In genomic region chr1:68745006-68745405, GRCh38 we compare ENCODE assay signal across 30 cellular contexts.
DNase-seq lines count a peak whose midpoint lies in the region; ATAC-seq and TF ChIP-seq lines count a peak whose summit lies in the region.
"Had no signal": no experiment of that assay in that cellular context is flagged by ENCODE, and none has a peak within 500 bp of the region (broad histone marks: within the 10 kb centered on the region; RNA-seq: fewer than 3 reads in every experiment).

No MANE protein-coding gene starts in this region.

- H3K4me1 Mint-ChIP-seq in GM23338: no peaks in the 10 kb centered on the region
- H3K4me1 Mint-ChIP-seq: activated CD8-positive, alpha-beta memory T cell treated with anti-CD3 and anti-CD28 coated beads, Interleukin-2, amount 10 ng/mL, durations not matched to agents 7 days and 5 days; activated naive CD8-positive, alpha-beta T cell treated with anti-CD3 and anti-CD28 coated beads, Interleukin-2, amount 50 U/mL, for 24 hours; central memory CD8-positive, alpha-beta T cell; IgD-negative memory B cell; natural killer cell; T-helper 17 cell had no signal

- H3F3A ChIP-seq in GM23338 (replicated peaks; ENCODE audit: low read depth): no peaks in the 10 kb centered on the region

- H4K20me1 ChIP-seq in GM23338 (replicated peaks; ENCODE audit: insufficient read depth): no peaks in the 10 kb centered on the region

- TF ChIP-seq POLR2A in Peyer's patch (IDR thresholded peaks at IDR 0.05): no peak

- peaks cover 34% of the 10 kb centered on the region for H3K9me3 Mint-ChIP-seq in GM23338

- H3K4me3 ChIP-seq in A673 (ENCODE audit: low read depth, low read length, poor library complexity, severe bottlenecking): no peak overlapping the region
- no peak overlapping the region for H3K4me3 ChIP-seq in GM23338
- H3K4me3 ChIP-seq in Peyer's patch: no peak overlapping the region
- H3K4me3 ChIP-seq: gastrocnemius medialis, hepatocyte, mucosa of descending colon had no signal

- CTCF ChIA-PET in A673 (lab: Charles Lee): interaction anchor here (0.7 kb wide), 1 partner anchor 383 kb away, joined by 9 read pairs; no protein-coding TSS in a partner anchor

- H3K79me2 ChIP-seq in GM23338 (replicated peaks; ENCODE audit: insufficient read depth): no peaks in the 10 kb centered on the region
- H3K79me2 ChIP-seq: hepatocyte had no signal

- no peak for TF ChIP-seq CTCF in A673 (conservative IDR thresholded peaks at IDR 0.05; ENCODE audit: low read depth, low read length)
- TF ChIP-seq CTCF in GM23338 (conservative IDR thresholded peaks at IDR 0.05; ENCODE audit: low read depth in 2 of 2): no peak
- TF ChIP-seq CTCF in Peyer's patch (IDR thresholded peaks at IDR 0.05): no peak

- intact Hi-C loops in A673 (cut with micrococcal nuclease; ENCODE audit: unreplicated experiment): no loop called here

- POLR2A ChIA-PET in A673 (lab: Charles Lee; ENCODE audit: low non-redundant PET): interaction anchor here (0.7 kb wide), 1 partner anchor 48 kb away, joined by 7 read pairs; no protein-coding TSS in a partner anchor

- H3K36me3 Mint-ChIP-seq in GM23338 (ENCODE audit: low read depth): peaks cover 20% of the 10 kb centered on the region; the same call in 2 of the 3 replicates
- H3K36me3 Mint-ChIP-seq: activated CD8-positive, alpha-beta memory T cell treated with anti-CD3 and anti-CD28 coated beads, Interleukin-2, amount 10 ng/mL, durations not matched to agents 7 days and 5 days; IgD-negative memory B cell had no signal

- H2AFZ ChIP-seq in GM23338: peak overlapping the region; percentile 59
- H2AFZ ChIP-seq: hepatocyte had no signal

- H3K27ac ChIP-seq in A673 (ENCODE audit: low read depth, low read length, poor library complexity, severe bottlenecking): peak overlapping the region; percentile 43
- H3K27ac ChIP-seq in GM23338 (ENCODE audit: low read depth): no peak overlapping the region
- peak overlapping the region in 1 of 4 donors; percentile 22 for H3K27ac ChIP-seq in Peyer's patch
- H3K27ac ChIP-seq: gastrocnemius medialis, hepatocyte had no signal

- no peaks in the 10 kb centered on the region for H3K27me3 Mint-ChIP-seq in GM23338 (ENCODE audit: insufficient read depth, low read depth, poor library complexity)
- H3K27me3 Mint-ChIP-seq: activated CD8-positive, alpha-beta memory T cell treated with anti-CD3 and anti-CD28 coated beads, Interleukin-2, amount 10 ng/mL, durations not matched to agents 7 days and 5 days; activated naive CD8-positive, alpha-beta T cell treated with anti-CD3 and anti-CD28 coated beads, Interleukin-2, amount 50 U/mL, for 24 hours; central memory CD8-positive, alpha-beta T cell; IgD-negative memory B cell; T-helper 17 cell had no signal

- no peak overlapping the region for H3K4me2 ChIP-seq in GM23338
- H3K4me2 ChIP-seq: hepatocyte had no signal

- H3K9me3 ChIP-seq in A673 (ENCODE audit: low read depth, low read length, poor library complexity, severe bottlenecking) (no peaks in the 10 kb centered on the region), Peyer's patch (peaks cover 0 to 3% (median 0%) of the 10 kb centered on the region in 4 donors)
- H3K9me3 ChIP-seq: gastrocnemius medialis had no signal

- ATAC-seq in GM23338 (no peak), HG03097 (IDR thresholded peaks at IDR 0.05; ENCODE audit: low FRiP score, unreplicated experiment) (no peak)
- ATAC-seq: activated CD4-positive, CD25-positive, alpha-beta regulatory T cell treated with anti-CD3 and anti-CD28 coated beads, Interleukin-2, amount 50 U/mL, for 24 hours; activated CD8-positive, alpha-beta memory T cell treated with anti-CD3 and anti-CD28 coated beads, Interleukin-2, amount 10 ng/mL, durations not matched to agents 7 days and 5 days; activated naive CD8-positive, alpha-beta T cell treated with anti-CD3 and anti-CD28 coated beads, Interleukin-2, amount 50 U/mL, for 24 hours; activated T-cell treated with anti-CD3 and anti-CD28 coated beads, Interleukin-2, amount 50 U/mL, for 72 hours; esophagus mucosa; gastrocnemius medialis; mucosa of descending colon; natural killer cell; T-helper 17 cell had no signal

- H3K36me3 ChIP-seq in A673 (ENCODE audit: insufficient read depth, low read length, poor library complexity, severe bottlenecking): no peaks in the 10 kb centered on the region
- no peaks in the 10 kb centered on the region for H3K36me3 ChIP-seq in GM23338 (ENCODE audit: insufficient read depth)
- no peaks in the 10 kb centered on the region for H3K36me3 ChIP-seq in Peyer's patch
- H3K36me3 ChIP-seq: gastrocnemius medialis had no signal

- H3K4me3 Mint-ChIP-seq in GM23338: no peak overlapping the region
- H3K4me3 Mint-ChIP-seq: activated CD8-positive, alpha-beta memory T cell treated with anti-CD3 and anti-CD28 coated beads, Interleukin-2, amount 10 ng/mL, durations not matched to agents 7 days and 5 days; activated naive CD8-positive, alpha-beta T cell treated with anti-CD3 and anti-CD28 coated beads, Interleukin-2, amount 50 U/mL, for 24 hours; activated T-cell treated with anti-CD3 and anti-CD28 coated beads, Interleukin-2, amount 50 U/mL, for 72 hours; central memory CD8-positive, alpha-beta T cell; IgD-negative memory B cell; natural killer cell; T-helper 17 cell had no signal

- no peak overlapping the region for H3K27ac Mint-ChIP-seq in GM23338
- H3K27ac Mint-ChIP-seq: activated CD8-positive, alpha-beta memory T cell treated with anti-CD3 and anti-CD28 coated beads, Interleukin-2, amount 10 ng/mL, durations not matched to agents 7 days and 5 days; activated naive CD8-positive, alpha-beta T cell treated with anti-CD3 and anti-CD28 coated beads, Interleukin-2, amount 50 U/mL, for 24 hours; activated T-cell treated with anti-CD3 and anti-CD28 coated beads, Interleukin-2, amount 50 U/mL, for 72 hours; IgD-negative memory B cell; natural killer cell; T-helper 17 cell had no signal

- H3K9me2 ChIP-seq in GM23338 (ENCODE audit: insufficient read depth): peaks cover 19% of the 10 kb centered on the region; the same call in 1 of the 2 replicates

- H3K27me3 ChIP-seq in A673 (replicated peaks; ENCODE audit: insufficient read depth, low read depth, low read length, poor library complexity): no peaks in the 10 kb centered on the region
- H3K27me3 ChIP-seq in GM23338 (ENCODE audit: insufficient read depth): no peaks in the 10 kb centered on the region
- no peaks in the 10 kb centered on the region for H3K27me3 ChIP-seq in Peyer's patch
- H3K27me3 ChIP-seq: gastrocnemius medialis, hepatocyte had no signal

- DNase-seq in A673 (ENCODE audit: low spot score): peak; percentile 36
- DNase-seq in GM23338 (ENCODE audit: low spot score): no peak
- DNase-seq in NCI-H524 treated with DMSO at 0.1 percent for 48 hours (lab: John Stamatoyannopoulos, UW): peak; percentile 17
- DNase-seq in fibroblast of gingiva (ENCODE audit: low read depth): peak; percentile 21
- no peak for DNase-seq in Peyer's patch
- DNase-seq in NCI-H187 treated with DMSO at 0.1 percent for 48 hours (lab: John Stamatoyannopoulos, UW): no peak
- DNase-seq in activated T-cell treated with anti-CD3 and anti-CD28 coated beads for 4 hours: no peak
- DNase-seq: activated CD4-positive, alpha-beta T cell treated with anti-CD3 and anti-CD28 coated beads, Interleukin-2, amount 50 U/mL, for 4 hours; activated CD8-positive, alpha-beta memory T cell treated with anti-CD3 and anti-CD28 coated beads, Interleukin-2, amount 10 ng/mL, durations not matched to agents 7 days and 5 days; activated naive CD4-positive, alpha-beta T cell; activated naive CD8-positive, alpha-beta T cell treated with anti-CD3 and anti-CD28 coated beads, Interleukin-2, amount 50 U/mL, for 24 hours; activated T-cell treated with anti-CD3 and anti-CD28 coated beads, Interleukin-2, amount 50 U/mL, for 72 hours; dermis blood vessel endothelial cell; gastrocnemius medialis; HCEC 1CT; mammary epithelial cell; mucosa of descending colon; natural killer cell; NCI-H1048; NCI-H2029 treated with DMSO at 0.1 percent for 48 hours; NCI-H345; stimulated activated CD4-positive, alpha-beta T cell treated with anti-CD3 and anti-CD28 coated beads, Interleukin-4, amount 100 ng/mL, for 4 hours; T-helper 17 cell; trophoblast cell had no signal

- BruUV-seq in A673 (replicated peaks; lab: Mats Ljungman, UMichigan): no TSS peak

- H3K4me1 ChIP-seq in A673 (ENCODE audit: insufficient read depth, low read length, poor library complexity, severe bottlenecking): no peaks in the 10 kb centered on the region
- H3K4me1 ChIP-seq in GM23338 (ENCODE audit: insufficient read depth): no peaks in the 10 kb centered on the region
- H3K4me1 ChIP-seq in Peyer's patch: no peaks in the 10 kb centered on the region
- H3K4me1 ChIP-seq: gastrocnemius medialis had no signal

TF ChIP-seq in GM23338, 12 proteins besides CTCF, POLR2A, EP300 and RAD21 (continues in another document):
- TF ChIP-seq JUNB (IDR thresholded peaks at IDR 0.05; ENCODE audit: unreplicated experiment) (no peak), ETS1 (IDR thresholded peaks at IDR 0.05) (no peak), POLR2AphosphoS5 (IDR thresholded peaks at IDR 0.05; ENCODE audit: low read depth) (no peak)

Comparison
In these comparisons a context has a peak if more than half of its experiments do, and no peak if none do; other contexts are left out.
1. DNase-seq: peak in A673 (single experiment), NCI-H524 treated with DMSO at 0.1 percent for 48 hours (single experiment) and fibroblast of gingiva (single experiment); none in GM23338 (single experiment), Peyer's patch (0 of 3), NCI-H187 treated with DMSO at 0.1 percent for 48 hours (single experiment) and activated T-cell treated with anti-CD3 and anti-CD28 coated beads for 4 hours (single experiment).